Comparison of ENCODE assay signal across 24 cellular contexts in the genomic region with DNA sequence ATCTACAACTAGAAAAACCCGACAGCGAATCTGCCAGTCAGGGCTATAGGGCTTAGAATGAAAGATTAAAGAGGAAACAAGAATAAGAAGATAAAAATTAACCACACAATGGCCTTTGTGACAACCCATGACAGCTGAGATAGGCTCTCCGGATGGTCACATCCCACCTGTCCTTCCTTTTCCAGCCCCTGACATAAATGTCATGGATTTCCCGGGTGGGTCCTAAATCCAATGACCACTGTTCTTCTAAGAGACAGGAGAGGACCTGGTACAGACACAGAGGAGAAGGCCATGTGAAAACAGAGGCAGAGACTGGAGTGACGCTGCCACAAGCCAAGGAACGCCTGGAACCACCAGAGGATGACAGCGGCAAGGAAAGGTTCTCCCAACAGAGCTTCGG.
"Had no signal": no experiment of that assay in that cellular context is flagged by ENCODE, and none has a peak within 500 bp of the region (broad histone marks: within the 10 kb centered on the region; RNA-seq: fewer than 3 reads in every experiment).

No MANE protein-coding gene starts in this region.

- H3K36me3 ChIP-seq: right atrium auricular region, transverse colon had no signal

- H3K27ac Mint-ChIP-seq: activated CD4-positive, alpha-beta T cell treated with anti-CD3 and anti-CD28 coated beads for 36 hours; activated CD8-positive, alpha-beta memory T cell treated with anti-CD3 and anti-CD28 coated beads, Interleukin-2, amount 10 ng/mL, durations not matched to agents 7 days and 5 days; activated CD8-positive, alpha-beta T cell treated with anti-CD3 and anti-CD28 coated beads, Interleukin-2, amount 10 ng/mL, durations not matched to agents 7 days and 5 days had no signal

- DNase-seq: activated CD4-positive, alpha-beta T cell treated with anti-CD3 and anti-CD28 coated beads for 36 hours; activated CD4-positive, CD25-positive, alpha-beta regulatory T cell; activated CD8-positive, alpha-beta memory T cell treated with anti-CD3 and anti-CD28 coated beads, Interleukin-2, amount 10 ng/mL, durations not matched to agents 7 days and 5 days; activated CD8-positive, alpha-beta T cell treated with anti-CD3 and anti-CD28 coated beads, Interleukin-2, amount 10 ng/mL, durations not matched to agents 7 days and 5 days; activated gamma-delta T cell; activated naive CD4-positive, alpha-beta T cell treated with anti-CD3 and anti-CD28 coated beads, Interleukin-2, amount 50 U/mL, for 16 hours; amniotic stem cell; brain microvascular endothelial cell; cortex of kidney; foreskin fibroblast; head of caudate nucleus; hippocampal formation; left cardiac atrium; midbrain; nephron progenitor cell; occipital lobe; stimulated activated CD4-positive, alpha-beta T cell treated with anti-CD3 and anti-CD28 coated beads, Interleukin-15, amount 100 ng/mL, for 24 hours; stimulated activated CD4-positive, alpha-beta T cell treated with anti-CD3 and anti-CD28 coated beads, Interleukin-2, amount 100 ng/mL, for 24 hours; stimulated activated naive CD4-positive, alpha-beta T cell treated with Interleukin-2 at 50 U/mL for 16 hours; SW 1271; T-helper 2 cell; transverse colon had no signal

- ATAC-seq: activated CD4-positive, alpha-beta T cell treated with anti-CD3 and anti-CD28 coated beads for 36 hours; activated CD8-positive, alpha-beta memory T cell treated with anti-CD3 and anti-CD28 coated beads, Interleukin-2, amount 10 ng/mL, durations not matched to agents 7 days and 5 days; activated CD8-positive, alpha-beta T cell treated with anti-CD3 and anti-CD28 coated beads, Interleukin-2, amount 10 ng/mL, durations not matched to agents 7 days and 5 days; esophagus mucosa; left cardiac atrium had no signal

- H3K27me3 Mint-ChIP-seq: activated CD4-positive, alpha-beta T cell treated with anti-CD3 and anti-CD28 coated beads for 36 hours; activated CD8-positive, alpha-beta memory T cell treated with anti-CD3 and anti-CD28 coated beads, Interleukin-2, amount 10 ng/mL, durations not matched to agents 7 days and 5 days had no signal

- H3K9me3 ChIP-seq: right atrium auricular region, transverse colon had no signal

- H3K4me3 ChIP-seq: right atrium auricular region, transverse colon had no signal

- H3K9me3 Mint-ChIP-seq: nephron progenitor cell had no signal

- H3K27me3 ChIP-seq: brain microvascular endothelial cell, right atrium auricular region, transverse colon had no signal

- H3K4me3 Mint-ChIP-seq: activated CD4-positive, alpha-beta T cell treated with anti-CD3 and anti-CD28 coated beads for 36 hours; activated CD8-positive, alpha-beta memory T cell treated with anti-CD3 and anti-CD28 coated beads, Interleukin-2, amount 10 ng/mL, durations not matched to agents 7 days and 5 days; activated CD8-positive, alpha-beta T cell treated with anti-CD3 and anti-CD28 coated beads, Interleukin-2, amount 10 ng/mL, durations not matched to agents 7 days and 5 days; nephron progenitor cell had no signal

- H3K27ac ChIP-seq: brain microvascular endothelial cell, right atrium auricular region had no signal
